Comparison of ENCODE assay signal across 1 cellular context in genomic region chr20:23425129-23425528, GRCh38.
TF ChIP-seq lines count a peak whose summit lies in the region.

No MANE protein-coding gene starts in this region.

TF ChIP-seq in K562, 482 proteins besides CTCF, POLR2A, EP300 and RAD21:
- TF ChIP-seq ATF1 (CRISPR knock-in tag; IDR thresholded peaks at IDR 0.05) = no peak
- TF ChIP-seq ATF1 (tag; IDR thresholded peaks at IDR 0.05) = no peak
- TF ChIP-seq ZFP36 (IDR thresholded peaks at IDR 0.05; ENCODE audit: low read depth, low read length, partially characterized antibody) = no peak
- no peak for TF ChIP-seq ZBTB49 (CRISPR knock-in tag; IDR thresholded peaks at IDR 0.05; ENCODE audit: borderline replicate concordance)
- TF ChIP-seq ZNF77 (CRISPR knock-in tag; IDR thresholded peaks at IDR 0.05) = no peak
- no peak for TF ChIP-seq ETV6 (IDR thresholded peaks at IDR 0.05; ENCODE audit: borderline replicate concordance in 1 of 2, low read depth in 2 of 2, low read length in 1 of 2)
- no peak for TF ChIP-seq ETV6 (CRISPR knock-in tag; IDR thresholded peaks at IDR 0.05; ENCODE audit: borderline replicate concordance)
- TF ChIP-seq, protein P1, sequence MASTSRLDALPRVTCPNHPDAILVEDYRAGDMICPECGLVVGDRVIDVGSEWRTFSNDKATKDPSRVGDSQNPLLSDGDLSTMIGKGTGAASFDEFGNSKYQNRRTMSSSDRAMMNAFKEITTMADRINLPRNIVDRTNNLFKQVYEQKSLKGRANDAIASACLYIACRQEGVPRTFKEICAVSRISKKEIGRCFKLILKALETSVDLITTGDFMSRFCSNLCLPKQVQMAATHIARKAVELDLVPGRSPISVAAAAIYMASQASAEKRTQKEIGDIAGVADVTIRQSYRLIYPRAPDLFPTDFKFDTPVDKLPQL (IDR thresholded peaks at IDR 0.05; ENCODE audit: extremely low read depth, insufficient read length) = no peak
- TF ChIP-seq MTF1 (CRISPR knock-in tag; IDR thresholded peaks at IDR 0.05; ENCODE audit: borderline replicate concordance) = no peak
- no peak for TF ChIP-seq ATF3 (IDR thresholded peaks at IDR 0.05)
- TF ChIP-seq ATF3 (CRISPR knock-in tag; conservative IDR thresholded peaks at IDR 0.05) = no peak
- no peak for TF ChIP-seq POLR3A (IDR thresholded peaks at IDR 0.05; ENCODE audit: borderline replicate concordance, extremely low read depth, insufficient read depth, insufficient read length)
- TF ChIP-seq FOXP4 (CRISPR knock-in tag; IDR thresholded peaks at IDR 0.05; ENCODE audit: borderline replicate concordance) = no peak
- no peak for TF ChIP-seq RBM17 (IDR thresholded peaks at IDR 0.05; ENCODE audit: borderline replicate concordance, low read depth, low read length)
- TF ChIP-seq FOXK1 (CRISPR knock-in tag; IDR thresholded peaks at IDR 0.05; ENCODE audit: borderline replicate concordance) = no peak
- TF ChIP-seq ZFP30 (CRISPR knock-in tag; IDR thresholded peaks at IDR 0.05; ENCODE audit: borderline replicate concordance) = no peak
- no peak for TF ChIP-seq TCF15 (CRISPR knock-in tag; IDR thresholded peaks at IDR 0.05)
- TF ChIP-seq CEBPG (CRISPR knock-in tag; IDR thresholded peaks at IDR 0.05) = no peak
- TF ChIP-seq CEBPG (tag; conservative IDR thresholded peaks at IDR 0.05 in 1 of 2, IDR thresholded peaks at IDR 0.05 in 1 of 2) = no peak
- TF ChIP-seq SAFB2 (IDR thresholded peaks at IDR 0.05; ENCODE audit: borderline replicate concordance, low read depth, low read length, severe bottlenecking) = no peak
